In genomic region chr16:86384980-86385379, GRCh38 we compare ENCODE assay signal across 2 cellular contexts.
TF ChIP-seq lines count a peak whose summit lies in the region.

No MANE protein-coding gene starts in this region.

TF ChIP-seq in K562, 482 proteins besides CTCF, POLR2A, EP300 and RAD21 (continued from another document):
- peak; percentile 69 for TF ChIP-seq TFE3 (CRISPR knock-in tag; IDR thresholded peaks at IDR 0.05)
- TF ChIP-seq PKNOX1 (IDR thresholded peaks at IDR 0.05), result no peak
- no peak for TF ChIP-seq ARID3B (CRISPR knock-in tag; IDR thresholded peaks at IDR 0.05; ENCODE audit: borderline replicate concordance)

TF ChIP-seq in HEK293T, 16 proteins besides CTCF, POLR2A, EP300 and RAD21 (continued from another document):
- TF ChIP-seq PKNOX1 (IDR thresholded peaks at IDR 0.05), result no peak
- no peak for TF ChIP-seq ARNT (IDR thresholded peaks at IDR 0.05)
- TF ChIP-seq TARDBP (IDR thresholded peaks at IDR 0.05), result no peak
- TF ChIP-seq L3MBTL2 (conservative IDR thresholded peaks at IDR 0.05), result no peak
